9 cellular contexts compared by ENCODE assay signal in the genomic region with DNA sequence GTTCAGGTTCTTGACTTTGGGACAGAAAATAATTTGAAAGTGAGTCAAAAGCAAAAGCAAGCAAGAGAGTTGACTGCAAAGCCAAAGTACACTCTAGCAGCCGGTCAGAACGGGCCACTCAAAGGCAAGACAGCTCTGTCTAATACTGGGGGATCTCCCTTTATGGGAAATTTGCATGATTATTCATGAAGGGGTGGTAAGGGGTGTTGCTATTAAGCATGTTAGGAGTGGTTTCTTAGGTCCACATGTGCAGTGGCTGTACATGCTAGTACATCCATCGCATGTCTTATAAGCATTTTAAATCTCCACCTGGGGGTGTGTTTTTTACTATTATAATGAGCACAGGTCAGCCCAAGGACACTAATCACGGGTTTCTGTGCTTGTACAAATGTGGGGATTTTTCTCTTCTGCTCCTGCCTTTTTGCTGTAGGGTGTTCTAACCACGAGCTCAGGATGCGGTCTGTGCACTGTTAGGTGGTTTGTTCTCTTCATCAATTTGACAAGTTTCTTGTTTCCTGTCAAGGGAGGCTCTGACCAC.
A peak's percentile ranks its signal among the peaks of the same experiment; 100 is the strongest.
DNase-seq lines count a peak whose midpoint lies in the region; ATAC-seq and TF ChIP-seq lines count a peak whose summit lies in the region.
"Had no signal": no experiment of that assay in that cellular context is flagged by ENCODE, and none has a peak within 500 bp of the region (broad histone marks: within the 10 kb centered on the region; RNA-seq: fewer than 3 reads in every experiment).

No MANE protein-coding gene starts in this region.

- no peaks in the 10 kb centered on the region for H4K20me1 ChIP-seq in BLaER1

- peak overlapping the region; percentile 23 for H3K4me2 ChIP-seq in BLaER1

- H3K36me3 ChIP-seq in BLaER1: no peaks in the 10 kb centered on the region

- ATAC-seq in GM21786 (IDR thresholded peaks at IDR 0.05; ENCODE audit: unreplicated experiment) (peak; percentile 84), activated B cell treated with CpG ODN at 0.5 μM for 24 hours (ENCODE audit: low read depth) (peak; percentile 79), GM18870 (IDR thresholded peaks at IDR 0.05; ENCODE audit: unreplicated experiment) (no peak)
- ATAC-seq: left ventricle myocardium superior had no signal

- H3K27me3 Mint-ChIP-seq in activated B cell treated with CpG ODN at 0.5 μM for 24 hours (peaks cover 28% of the 10 kb centered on the region), chondrocyte (ENCODE audit: low read depth) (no peaks in the 10 kb centered on the region), mesothelial cell of epicardium (ENCODE audit: low read depth) (peaks cover 33% of the 10 kb centered on the region)

- peaks cover 10% of the 10 kb centered on the region for H3K4me1 Mint-ChIP-seq in activated B cell treated with CpG ODN at 0.5 μM for 24 hours
- H3K4me1 Mint-ChIP-seq in chondrocyte (ENCODE audit: low read depth): peaks cover 2% of the 10 kb centered on the region
- peaks cover 14% of the 10 kb centered on the region for H3K4me1 Mint-ChIP-seq in mesothelial cell of epicardium

- no peaks in the 10 kb centered on the region for H3K36me3 Mint-ChIP-seq in activated B cell treated with CpG ODN at 0.5 μM for 24 hours (ENCODE audit: low read depth)
- peaks cover 4% of the 10 kb centered on the region for H3K36me3 Mint-ChIP-seq in chondrocyte (ENCODE audit: low read depth)
- H3K36me3 Mint-ChIP-seq in mesothelial cell of epicardium: no peaks in the 10 kb centered on the region

- no peak overlapping the region for H3K27ac ChIP-seq in BLaER1

- no peak overlapping the region for H3K4me3 ChIP-seq in BLaER1
- H3K4me3 ChIP-seq in foreskin fibroblast (ENCODE audit: low read depth in 1 of 2, low read length in 2 of 2): no peak overlapping the region

- peaks cover 32% of the 10 kb centered on the region for H3K9me3 ChIP-seq in BLaER1

- no peak overlapping the region for H3K9ac ChIP-seq in BLaER1

- H3K9me3 Mint-ChIP-seq in activated B cell treated with CpG ODN at 0.5 μM for 24 hours: peaks cover 7% of the 10 kb centered on the region
- no peaks in the 10 kb centered on the region for H3K9me3 Mint-ChIP-seq in chondrocyte (ENCODE audit: low read depth)
- no peaks in the 10 kb centered on the region for H3K9me3 Mint-ChIP-seq in mesothelial cell of epicardium

- H3K27ac Mint-ChIP-seq in activated B cell treated with CpG ODN at 0.5 μM for 24 hours (no peak overlapping the region), chondrocyte (ENCODE audit: unreplicated experiment) (no peak overlapping the region), mesothelial cell of epicardium (no peak overlapping the region)

- intact Hi-C loops in activated B cell treated with CpG ODN at 0.5 μM for 24 hours (cut with micrococcal nuclease): no loop called here

- POLR2A ChIA-PET in activated B cell treated with CpG ODN at 0.5 μM for 24 hours (lab: Charles Lee): interaction anchor here (0.6 kb wide), 1 partner anchor 224 kb away, joined by 6 read pairs; no protein-coding TSS in a partner anchor

- TF ChIP-seq CTCF in activated B cell treated with CpG ODN at 0.5 μM for 24 hours (IDR thresholded peaks at IDR 0.05) (no peak), chondrocyte (IDR thresholded peaks at IDR 0.05) (no peak), foreskin fibroblast (IDR thresholded peaks at IDR 0.05; ENCODE audit: low read depth, low read length) (no peak), mesothelial cell of epicardium (IDR thresholded peaks at IDR 0.05; ENCODE audit: unreplicated experiment) (no peak)

- H3K4me1 ChIP-seq in BLaER1: peaks cover 16% of the 10 kb centered on the region

- DNase-seq in activated B cell treated with CpG ODN at 0.5 μM for 24 hours (no peak), kidney glomerular epithelial cell (lab: John Stamatoyannopoulos, UW) (peak; percentile 24), chondrocyte (ENCODE audit: low spot score) (no peak), foreskin fibroblast (no peak), mesothelial cell of epicardium (ENCODE audit: low spot score in 2 of 2, unreplicated experiment in 2 of 2) (no peak)
- DNase-seq: left ventricle myocardium superior had no signal

- CTCF ChIA-PET in activated B cell treated with CpG ODN at 0.5 μM for 24 hours (lab: Charles Lee): no interaction called here

- H3K27me3 ChIP-seq in BLaER1: no peaks in the 10 kb centered on the region

- H3K4me3 Mint-ChIP-seq in activated B cell treated with CpG ODN at 0.5 μM for 24 hours (no peak overlapping the region), chondrocyte (ENCODE audit: unreplicated experiment) (no peak overlapping the region), mesothelial cell of epicardium (no peak overlapping the region)
